10 cellular contexts compared by ENCODE assay signal in genomic region chr6:3013486-3013885, GRCh38. TPM values are rescaled to one million over a fixed set of nuclear protein-coding genes. Genes with fewer than 3 reads are reported as not detected.
DNase-seq lines count a peak whose midpoint lies in the region; ATAC-seq and TF ChIP-seq lines count a peak whose summit lies in the region.
"Had no signal": no experiment of that assay in that cellular context is flagged by ENCODE, and none has a peak within 500 bp of the region (broad histone marks: within the 10 kb centered on the region; RNA-seq: fewer than 3 reads in every experiment).

No MANE protein-coding gene starts in this region.

- H3K23ac ChIP-seq in mesenchymal stem cell (ENCODE audit: low read length in 2 of 2), result no peak overlapping the region

- H3K27me3 ChIP-seq in mesenchymal stem cell (ENCODE audit: control insufficient read depth in 1 of 2, insufficient read depth in 1 of 2, low read length in 2 of 2), result no peaks in the 10 kb centered on the region
- no peaks in the 10 kb centered on the region for H3K27me3 ChIP-seq in tibial artery

- no peak overlapping the region for H2BK5ac ChIP-seq in mesenchymal stem cell (ENCODE audit: low read depth, low read length, poor library complexity, severe bottlenecking)

- DNase-seq in EH (ENCODE audit: low read depth), result peak; percentile 78
- peak; percentile 6 for DNase-seq in NCI-H510A treated with DMSO at 0.1 percent for 48 hours (lab: John Stamatoyannopoulos, UW)
- peak; percentile 53 for DNase-seq in cardiac fibroblast (ENCODE audit: low read depth in 2 of 2)
- peak; percentile 62 for DNase-seq in mesenchymal stem cell
- no peak for DNase-seq in medulla oblongata (ENCODE audit: extremely low spot score)
- DNase-seq in tibial artery, result no peak
- DNase-seq in activated CD8-positive, alpha-beta memory T cell treated with anti-CD3 and anti-CD28 coated beads for 24 hours, result no peak
- DNase-seq: activated T-cell treated with anti-CD3 and anti-CD28 coated beads, Interleukin-2, amount 50 U/mL, for 48 hours; RPMI8226 had no signal

- H4K8ac ChIP-seq in mesenchymal stem cell (ENCODE audit: low read length), result no peak overlapping the region

- H2AFZ ChIP-seq in mesenchymal stem cell (ENCODE audit: low read depth, low read length), result no peak overlapping the region

- no peak overlapping the region for H3K4ac ChIP-seq in mesenchymal stem cell (ENCODE audit: low read depth in 1 of 2, low read length in 2 of 2)

- no peak overlapping the region for H3K4me2 ChIP-seq in mesenchymal stem cell (ENCODE audit: low read length, poor library complexity, severe bottlenecking)

- H3K27ac ChIP-seq in mesenchymal stem cell (ENCODE audit: low read length, poor library complexity, severe bottlenecking), result no peak overlapping the region
- H3K27ac ChIP-seq in tibial artery, result no peak overlapping the region

- H3K4me1 ChIP-seq in mesenchymal stem cell (ENCODE audit: control insufficient read depth, insufficient read depth, low read depth, low read length) (no peaks in the 10 kb centered on the region), tibial artery (no peaks in the 10 kb centered on the region)

- no peak overlapping the region for H3K9ac ChIP-seq in mesenchymal stem cell (ENCODE audit: low read length)

- H3K18ac ChIP-seq in mesenchymal stem cell (ENCODE audit: low read depth in 1 of 2, low read length in 2 of 2), result peak overlapping the region in 1 of 2 experiments; percentile 17

- H2AK5ac ChIP-seq in mesenchymal stem cell (ENCODE audit: low read length, severe bottlenecking), result no peak overlapping the region

- peaks cover 29% of the 10 kb centered on the region for H3K9me3 ChIP-seq in mesenchymal stem cell (ENCODE audit: control insufficient read depth, low read length)
- no peaks in the 10 kb centered on the region for H3K9me3 ChIP-seq in tibial artery

- H2BK12ac ChIP-seq in mesenchymal stem cell (ENCODE audit: low read length in 2 of 2), result no peak overlapping the region

- H4K91ac ChIP-seq in mesenchymal stem cell (ENCODE audit: low read length), result no peak overlapping the region

- H3K36me3 ChIP-seq in mesenchymal stem cell (ENCODE audit: control insufficient read depth in 1 of 2, insufficient read depth in 2 of 2, low read depth in 1 of 2, low read length in 2 of 2) (peaks cover 14 to 76% of the 10 kb centered on the region in 2 experiments), tibial artery (peaks cover 65 to 92% (median 83%) of the 10 kb centered on the region in 3 donors)

- H2BK15ac ChIP-seq in mesenchymal stem cell (ENCODE audit: low read depth, poor library complexity, severe bottlenecking), result no peak overlapping the region

- H3K14ac ChIP-seq in mesenchymal stem cell (ENCODE audit: low read length in 2 of 2), result no peak overlapping the region

- 41% methylated on average over 2 of the region's 2 CpGs for WGBS in mesenchymal stem cell

- no peaks in the 10 kb centered on the region for H3K79me1 ChIP-seq in mesenchymal stem cell (replicated peaks; ENCODE audit: low read length, poor library complexity, severe bottlenecking)

- intact Hi-C loops in tibial artery (cut with DNase I; ENCODE audit: low total_unique reads), result no loop called here

- TF ChIP-seq CTCF in cardiac fibroblast (IDR thresholded peaks at IDR 0.05; ENCODE audit: low read depth, low read length) (no peak), tibial artery (IDR thresholded peaks at IDR 0.05) (no peak)

- H3K4me3 ChIP-seq in cardiac fibroblast (replicated peaks in 1 of 2; ENCODE audit: low read depth in 2 of 2, low read length in 2 of 2) (no peak overlapping the region), mesenchymal stem cell (ENCODE audit: insufficient read depth in 1 of 2, low read depth in 1 of 2, low read length in 2 of 2) (no peak overlapping the region), tibial artery (no peak overlapping the region)

- ATAC-seq in GM18520 (IDR thresholded peaks at IDR 0.05; ENCODE audit: unreplicated experiment), result no peak

- no peak overlapping the region for H2BK120ac ChIP-seq in mesenchymal stem cell (ENCODE audit: low read depth, low read length)

RNA-seq across cellular contexts. Expression of gene NQO2, which starts 13.8 kb away (rescaled TPM):
- 20.8 TPM for polyA plus RNA-seq in mesenchymal stem cell (2013, experiment 1 of 2)
- polyA plus RNA-seq in mesenchymal stem cell (2013, experiment 2 of 2), result 21.0 TPM

RNA-seq across cellular contexts. Expression of gene SERPINB6, which starts 42.1 kb away (rescaled TPM):
- 173 TPM for polyA plus RNA-seq in mesenchymal stem cell (2013, experiment 1 of 2)
- polyA plus RNA-seq in mesenchymal stem cell (2013, experiment 2 of 2), result 171 TPM

RNA-seq across cellular contexts. Expression of gene RIPK1, which starts 54.8 kb away (rescaled TPM):
- 22.7 TPM for polyA plus RNA-seq in mesenchymal stem cell (2013, experiment 1 of 2)
- 22.3 TPM for polyA plus RNA-seq in mesenchymal stem cell (2013, experiment 2 of 2)

Comparison
In these comparisons a context has a peak if more than half of its experiments do, and no peak if none do; other contexts are left out.
1. DNase-seq: peak in EH (single experiment), NCI-H510A treated with DMSO at 0.1 percent for 48 hours (single experiment), cardiac fibroblast (2 of 2) and mesenchymal stem cell (single experiment); none in medulla oblongata (single experiment), tibial artery (0 of 2) and activated CD8-positive, alpha-beta memory T cell treated with anti-CD3 and anti-CD28 coated beads for 24 hours (single experiment).